Comparison of ENCODE assay signal across 8 cellular contexts in genomic region chr3:141795719-141796435, GRCh38. TPM values are rescaled to one million over a fixed set of nuclear protein-coding genes. Genes with fewer than 3 reads are reported as not detected.
DNase-seq lines count a peak whose midpoint lies in the region; ATAC-seq and TF ChIP-seq lines count a peak whose summit lies in the region.

No MANE protein-coding gene starts in this region.

- DNase-seq in NCI-H82 treated with DMSO at 0.1 percent for 48 hours (lab: John Stamatoyannopoulos, UW; ENCODE audit: unreplicated experiment) = peak; percentile 64
- DNase-seq in adipocyte (ENCODE audit: low read depth) = peak; percentile 7
- DNase-seq in naive thymus-derived CD4-positive, alpha-beta T cell = peak in 3 of 9 donors; percentile 6 to 43 (median 14)
- no peak for DNase-seq in DMS53 treated with DMSO at 0.1 percent for 48 hours (lab: John Stamatoyannopoulos, UW; ENCODE audit: unreplicated experiment)
- no peak for DNase-seq in Karpas-422
- DNase-seq in SKM-1 (lab: John Stamatoyannopoulos, UW; ENCODE audit: unreplicated experiment) = no peak
- DNase-seq in PC-3 = no peak

- no peaks in the 10 kb centered on the region for H4K20me1 ChIP-seq in Karpas-422 (ENCODE audit: insufficient read depth, low read depth, low read length)
- H4K20me1 ChIP-seq in PC-3 (ENCODE audit: low read length) = no peaks in the 10 kb centered on the region

- H3K9me3 Mint-ChIP-seq in naive thymus-derived CD4-positive, alpha-beta T cell = peaks cover 0 to 7% (median 0%) of the 10 kb centered on the region in 11 donors

- ATAC-seq in GM18858 (IDR thresholded peaks at IDR 0.05; ENCODE audit: unreplicated experiment) (peak; percentile 18), PC-3 (no peak)
- peak; percentile 65 for ATAC-seq in naive thymus-derived CD4-positive, alpha-beta T cell

- H3K36me3 ChIP-seq in adipocyte (ENCODE audit: control insufficient read depth, insufficient read depth, low read length, severe bottlenecking) (no peaks in the 10 kb centered on the region), Karpas-422 (ENCODE audit: insufficient read depth, low read length) (no peaks in the 10 kb centered on the region), PC-3 (ENCODE audit: low read depth, low read length) (no peaks in the 10 kb centered on the region)
- H3K36me3 ChIP-seq in naive thymus-derived CD4-positive, alpha-beta T cell (ENCODE audit: control insufficient read depth in 2 of 3, insufficient read depth in 3 of 3, low read length in 3 of 3) = no peaks in the 10 kb centered on the region

- H2AFZ ChIP-seq in Karpas-422 (ENCODE audit: low read length) (no peak overlapping the region), PC-3 (ENCODE audit: low read length) (no peak overlapping the region)

- H3K27ac ChIP-seq in naive thymus-derived CD4-positive, alpha-beta T cell (ENCODE audit: low read depth, low read length) = peak overlapping the region; percentile 79
- H3K27ac ChIP-seq in Karpas-422 (ENCODE audit: low read length) (no peak overlapping the region), PC-3 (ENCODE audit: low read length) (no peak overlapping the region)

- H3K4me1 Mint-ChIP-seq in naive thymus-derived CD4-positive, alpha-beta T cell = peaks cover 45 to 71% (median 60%) of the 10 kb centered on the region in 7 donors

- intact Hi-C loops in naive thymus-derived CD4-positive, alpha-beta T cell (cut with micrococcal nuclease) = loop anchor here (1.0 to 10.0 kb wide), 10 partner anchors 49 to 801 kb away; partner anchors contain the start of genes RNF7 (in 2 of the 2), PLS1 (in 1 of the 2) and TFDP2 (in 1 of the 2)
- intact Hi-C loops in PC-3 (cut with micrococcal nuclease) = no loop called here

- H3K27ac Mint-ChIP-seq in naive thymus-derived CD4-positive, alpha-beta T cell = peak overlapping the region; percentile 92 to 99 (median 97)

- no peak for TF ChIP-seq CTCF in PC-3 (conservative IDR thresholded peaks at IDR 0.05; ENCODE audit: low read depth, low read length)

- POLR2A ChIA-PET in naive thymus-derived CD4-positive, alpha-beta T cell (lab: Charles Lee) = interaction anchor here (0.9 to 4.8 kb wide), 12 partner anchors 8 to 529 kb away, joined by 3 to 44 read pairs (median 4); partner anchors contain the start of genes ATP1B3, RASA2 and RNF7
- POLR2A ChIA-PET in PC-3 (lab: Charles Lee; ENCODE audit: unreplicated experiment) = interaction anchor here (0.8 kb wide), 1 partner anchor 11 kb away, joined by 5 read pairs; no protein-coding TSS in a partner anchor

- H3K9me2 ChIP-seq in Karpas-422 (replicated peaks; ENCODE audit: insufficient read depth, low read length) (no peaks in the 10 kb centered on the region), PC-3 (replicated peaks; ENCODE audit: low read length) (no peaks in the 10 kb centered on the region)

- H3K27me3 Mint-ChIP-seq in naive thymus-derived CD4-positive, alpha-beta T cell = peaks cover 0 to 2% (median 0%) of the 10 kb centered on the region in 5 donors

- H3K4me2 ChIP-seq in Karpas-422 (ENCODE audit: low read depth, low read length, poor library complexity, severe bottlenecking) (no peak overlapping the region), PC-3 (ENCODE audit: low read length) (no peak overlapping the region)

- H3K27me3 ChIP-seq in adipocyte (replicated peaks; ENCODE audit: control insufficient read depth, insufficient read depth, low read length) = no peaks in the 10 kb centered on the region
- H3K27me3 ChIP-seq in naive thymus-derived CD4-positive, alpha-beta T cell (ENCODE audit: control insufficient read depth in 2 of 2, insufficient read depth in 2 of 2, low read length in 2 of 2) = no peaks in the 10 kb centered on the region
- no peaks in the 10 kb centered on the region for H3K27me3 ChIP-seq in Karpas-422 (ENCODE audit: low read length)
- no peaks in the 10 kb centered on the region for H3K27me3 ChIP-seq in PC-3 (ENCODE audit: low read length)

- peak overlapping the region; percentile 86 to 97 (median 90) for H3K4me3 Mint-ChIP-seq in naive thymus-derived CD4-positive, alpha-beta T cell

- CTCF ChIA-PET in naive thymus-derived CD4-positive, alpha-beta T cell (lab: Charles Lee) = interaction anchor here (1.1 to 1.9 kb wide), 2 partner anchors 57 to 79 kb away, joined by 6 to 12 read pairs; partner anchors contain the start of gene RNF7
- CTCF ChIA-PET in PC-3 (lab: Charles Lee) = no interaction called here

- no peak overlapping the region for H3K4me3 ChIP-seq in adipocyte (ENCODE audit: low read length)
- H3K4me3 ChIP-seq in naive thymus-derived CD4-positive, alpha-beta T cell (ENCODE audit: low read length) = peak overlapping the region; percentile 68
- no peak overlapping the region for H3K4me3 ChIP-seq in Karpas-422 (ENCODE audit: low read length)
- H3K4me3 ChIP-seq in PC-3 (ENCODE audit: low read length) = no peak overlapping the region

- no peaks in the 10 kb centered on the region for H3K79me2 ChIP-seq in Karpas-422 (ENCODE audit: low read length)
- no peaks in the 10 kb centered on the region for H3K79me2 ChIP-seq in PC-3 (ENCODE audit: low read length)

- no peaks in the 10 kb centered on the region for H3F3A ChIP-seq in PC-3 (ENCODE audit: low read length, unreplicated experiment)

- peaks cover 4% of the 10 kb centered on the region for H3K9me3 ChIP-seq in adipocyte (ENCODE audit: control insufficient read depth, low read length)
- no peaks in the 10 kb centered on the region for H3K9me3 ChIP-seq in naive thymus-derived CD4-positive, alpha-beta T cell (ENCODE audit: control insufficient read depth in 2 of 3, low read length in 3 of 3)
- H3K9me3 ChIP-seq in Karpas-422 (ENCODE audit: low read length) = no peaks in the 10 kb centered on the region
- H3K9me3 ChIP-seq in PC-3 (ENCODE audit: low read length) = no peaks in the 10 kb centered on the region

- H3K36me3 Mint-ChIP-seq in naive thymus-derived CD4-positive, alpha-beta T cell = peaks cover 0 to 8% (median 0%) of the 10 kb centered on the region in 5 donors

- no TSS peak for BruUV-seq in PC-3 (replicated peaks; lab: Mats Ljungman, UMichigan)

- H3K4me1 ChIP-seq in adipocyte (ENCODE audit: control insufficient read depth, insufficient read depth, low read length) (peaks cover 27% of the 10 kb centered on the region), Karpas-422 (ENCODE audit: low read length) (no peaks in the 10 kb centered on the region), PC-3 (ENCODE audit: insufficient read depth, low read length) (no peaks in the 10 kb centered on the region)
- H3K4me1 ChIP-seq in naive thymus-derived CD4-positive, alpha-beta T cell (ENCODE audit: control insufficient read depth in 2 of 2, insufficient read depth in 2 of 2, low read length in 2 of 2) = peaks cover 48 to 56% of the 10 kb centered on the region in 2 donors

- peak overlapping the region; percentile 89 for H3K9ac ChIP-seq in adipocyte (ENCODE audit: low read length)
- H3K9ac ChIP-seq in Karpas-422 (ENCODE audit: low read length) = no peak overlapping the region
- no peak overlapping the region for H3K9ac ChIP-seq in PC-3 (ENCODE audit: low read length)

RNA-seq across cellular contexts. Expression of gene GRK7, which starts 32.7 kb away (rescaled TPM):
- under 1 TPM; 0.13 to 0.27 (median 0.15) TPM for total RNA-seq in naive thymus-derived CD4-positive, alpha-beta T cell
- not detected for polyA plus RNA-seq in naive thymus-derived CD4-positive, alpha-beta T cell
- total RNA-seq in Karpas-422 (2014; rRNA removed; shearing (Covaris generic); ENCODE audit: low replicate concordance) = not detected in 2 replicates
- total RNA-seq in PC-3 (2014; rRNA removed) = 0.12 TPM in 1 of 2 replicates, not detected in the other

RNA-seq across cellular contexts. Expression of gene RNF7, which starts 57.8 kb away (rescaled TPM):
- 10 to 100 TPM; 45.6 to 63.2 (median 57.3) TPM for total RNA-seq in naive thymus-derived CD4-positive, alpha-beta T cell
- 100 to 1,000 TPM; 123 to 132 TPM for polyA plus RNA-seq in naive thymus-derived CD4-positive, alpha-beta T cell
- total RNA-seq in Karpas-422 (2014; rRNA removed; shearing (Covaris generic); ENCODE audit: low replicate concordance) = 38.5 and 63.9 TPM in 2 replicates
- total RNA-seq in PC-3 (2014; rRNA removed) = 42.3 and 42.9 TPM in 2 replicates

Comparison
In these comparisons a context has a peak if more than half of its experiments do, and no peak if none do; other contexts are left out.
1. DNase-seq: peak in NCI-H82 treated with DMSO at 0.1 percent for 48 hours (single experiment) and adipocyte (single experiment); none in DMS53 treated with DMSO at 0.1 percent for 48 hours (single experiment), Karpas-422 (single experiment), SKM-1 (single experiment) and PC-3 (single experiment).